In genomic region chr11:67584205-67584880, GRCh38 we compare ENCODE assay signal across 9 cellular contexts. TPM values are rescaled to one million over a fixed set of nuclear protein-coding genes. Genes with fewer than 3 reads are reported as not detected.
DNase-seq lines count a peak whose midpoint lies in the region; ATAC-seq and TF ChIP-seq lines count a peak whose summit lies in the region.
"Had no signal": no experiment of that assay in that cellular context is flagged by ENCODE, and none has a peak within 500 bp of the region (broad histone marks: within the 10 kb centered on the region; RNA-seq: fewer than 3 reads in every experiment).

No MANE protein-coding gene starts in this region.

- H3K9me3 Mint-ChIP-seq in endodermal cell (peaks cover 3% of the 10 kb centered on the region), memory B cell (peaks cover 1% of the 10 kb centered on the region)
- peaks cover 10 to 15% of the 10 kb centered on the region in 2 donors for H3K9me3 Mint-ChIP-seq in stimulated activated naive CD8-positive, alpha-beta T cell treated with anti-CD3 and anti-CD28 coated beads, Interleukin-15, amount 100 ng/mL, for 72 hours

- H3K27me3 Mint-ChIP-seq in endodermal cell (ENCODE audit: insufficient read depth): peaks cover under 1% of the 10 kb centered on the region
- H3K27me3 Mint-ChIP-seq in memory B cell: peaks cover 3% of the 10 kb centered on the region
- peaks cover 26% of the 10 kb centered on the region for H3K27me3 Mint-ChIP-seq in stimulated activated naive CD8-positive, alpha-beta T cell treated with anti-CD3 and anti-CD28 coated beads, Interleukin-15, amount 100 ng/mL, for 72 hours

- H3K36me3 ChIP-seq in KOPT-K1 (ENCODE audit: insufficient read depth, low read length) (peaks cover 45% of the 10 kb centered on the region; the same call in 1 of the 2 replicates), endodermal cell (ENCODE audit: control insufficient read depth, insufficient read depth, low read length) (peaks cover 40% of the 10 kb centered on the region)

- H3K27ac Mint-ChIP-seq in endodermal cell (peak overlapping the region; percentile 92), memory B cell (peak overlapping the region; percentile 91)
- H3K27ac Mint-ChIP-seq in stimulated activated naive CD8-positive, alpha-beta T cell treated with anti-CD3 and anti-CD28 coated beads, Interleukin-15, amount 100 ng/mL, for 72 hours: peak overlapping the region; percentile 93 to 98

- H3K4me3 Mint-ChIP-seq in endodermal cell (peak overlapping the region; percentile 86), memory B cell (peak overlapping the region; percentile 76)
- H3K4me3 Mint-ChIP-seq in stimulated activated naive CD8-positive, alpha-beta T cell treated with anti-CD3 and anti-CD28 coated beads, Interleukin-15, amount 100 ng/mL, for 72 hours: peak overlapping the region; percentile 87 to 92

- H3K4me1 Mint-ChIP-seq in endodermal cell: peaks cover 42% of the 10 kb centered on the region
- H3K4me1 Mint-ChIP-seq in memory B cell: peaks cover 60% of the 10 kb centered on the region
- peaks cover 54% of the 10 kb centered on the region for H3K4me1 Mint-ChIP-seq in stimulated activated naive CD8-positive, alpha-beta T cell treated with anti-CD3 and anti-CD28 coated beads, Interleukin-15, amount 100 ng/mL, for 72 hours

- H3K36me3 Mint-ChIP-seq in endodermal cell (ENCODE audit: low read depth) (peaks cover 45% of the 10 kb centered on the region), memory B cell (peaks cover 1% of the 10 kb centered on the region)

- H3K4me3 ChIP-seq in WI38 (ENCODE audit: low read depth, low read length): peak overlapping the region; percentile 70
- H3K4me3 ChIP-seq in endodermal cell (ENCODE audit: low read length): peak overlapping the region; percentile 92

- H3K27ac ChIP-seq in KOPT-K1 (ENCODE audit: low read depth, low read length, poor library complexity, severe bottlenecking) (peak overlapping the region; percentile 68), endodermal cell (ENCODE audit: low read depth, low read length) (peak overlapping the region; percentile 89)

- TF ChIP-seq CTCF in WI38 (IDR thresholded peaks at IDR 0.05; ENCODE audit: low read depth, low read length) (no peak), endodermal cell (conservative IDR thresholded peaks at IDR 0.05) (no peak)

- no peaks in the 10 kb centered on the region for H3K27me3 ChIP-seq in endodermal cell (ENCODE audit: control insufficient read depth, insufficient read depth, low read length, poor library complexity, severe bottlenecking)

- 13 to 31% methylated on average over 12 to 33 of the region's 33 CpGs for WGBS in endodermal cell (ENCODE audit: insufficient coverage in 1 of 2, insufficient read length in 1 of 2), 2 experiments

- no peaks in the 10 kb centered on the region for H3K4me1 ChIP-seq in endodermal cell (ENCODE audit: control insufficient read depth, insufficient read depth, low read length)

- ATAC-seq in memory B cell (ENCODE audit: low read depth) (no peak), HG02623 (IDR thresholded peaks at IDR 0.05; ENCODE audit: unreplicated experiment) (no peak)
- peak; percentile 33 for ATAC-seq in stimulated activated naive CD8-positive, alpha-beta T cell treated with anti-CD3 and anti-CD28 coated beads, Interleukin-15, amount 100 ng/mL, for 72 hours

- DNase-seq in ELF-1 (ENCODE audit: low read depth, low spot score) (peak; percentile 51), endodermal cell (peak; percentile 70), memory B cell (ENCODE audit: low spot score in 2 of 2) (no peak), epidermal melanocyte (ENCODE audit: insufficient read length, low spot score) (no peak)
- DNase-seq in stimulated activated naive CD8-positive, alpha-beta T cell treated with anti-CD3 and anti-CD28 coated beads, Interleukin-15, amount 100 ng/mL, for 72 hours: peak in 1 of 2 donors; percentile 49

- H3K9ac ChIP-seq in endodermal cell (ENCODE audit: extremely low read depth, low read length, poor library complexity, severe bottlenecking): peak overlapping the region; percentile 92

- H3K9me3 ChIP-seq in KOPT-K1 (ENCODE audit: insufficient read depth, low read length, poor library complexity, severe bottlenecking) (no peaks in the 10 kb centered on the region), endodermal cell (ENCODE audit: control insufficient read depth, low read length) (no peaks in the 10 kb centered on the region)

RNA-seq across cellular contexts. Expression of gene GSTP1, which starts 0.7 kb away (rescaled TPM):
- 1,000 to 10,000 TPM; 1,359 to 1,473 TPM for total RNA-seq in endodermal cell
- 860 TPM for polyA plus RNA-seq in endodermal cell (2013, experiment 1 of 2)
- polyA plus RNA-seq in endodermal cell (2013, experiment 2 of 2): 803 TPM

RNA-seq across cellular contexts. Expression of gene NDUFV1, which starts 22.4 kb away (rescaled TPM):
- total RNA-seq in endodermal cell: 100 to 1,000 TPM; 135 to 160 TPM
- 138 TPM for polyA plus RNA-seq in endodermal cell (2013, experiment 1 of 2)
- 109 TPM for polyA plus RNA-seq in endodermal cell (2013, experiment 2 of 2)

RNA-seq across cellular contexts. Expression of gene NUDT8, which starts 45.4 kb away (rescaled TPM):
- total RNA-seq in endodermal cell: 10 to 100 TPM in 1 of 2 donors, 1 to 10 TPM in 1; 9.5 to 13.1 TPM
- polyA plus RNA-seq in endodermal cell (2013, experiment 1 of 2): 13.6 TPM
- 13.4 TPM for polyA plus RNA-seq in endodermal cell (2013, experiment 2 of 2)

RNA-seq across cellular contexts. Expression of gene TBX10, which starts 55.2 kb away (rescaled TPM):
- total RNA-seq in endodermal cell: not detected
- 1.7 TPM for polyA plus RNA-seq in endodermal cell (2013, experiment 1 of 2)
- polyA plus RNA-seq in endodermal cell (2013, experiment 2 of 2): 1.7 TPM
- total RNA-seq: T-helper 1 cell treated with Interleukin-12 subunit alpha and Interleukin-12 subunit beta and Interleukin-4 antibody, amounts not matched to agents 30 ng/mL and 1 ng/mL, for 36 hours had no signal

Comparison
In these comparisons a context has a peak if more than half of its experiments do, and no peak if none do; other contexts are left out.
1. DNase-seq: peak in ELF-1 (single experiment) and endodermal cell (single experiment); none in memory B cell (0 of 2) and epidermal melanocyte (single experiment).
2. Peak in every context shown above with its lines, with median percentiles within 50 percentile points of each other: H3K27ac Mint-ChIP-seq and H3K4me3 Mint-ChIP-seq.